2 cellular contexts compared by ENCODE assay signal in genomic region chr12:1972856-1973317, GRCh38.
TF ChIP-seq lines count a peak whose summit lies in the region.

No MANE protein-coding gene starts in this region.

TF ChIP-seq in HepG2, 621 proteins besides CTCF, POLR2A, EP300 and RAD21:
- TF ChIP-seq NFIB (CRISPR knock-in tag; IDR thresholded peaks at IDR 0.05; ENCODE audit: borderline replicate concordance) (no peak), HNRNPK (IDR thresholded peaks at IDR 0.05; ENCODE audit: low read depth, low read length, poor library complexity, severe bottlenecking) (peak; percentile 73), ARID4A (CRISPR knock-in tag; IDR thresholded peaks at IDR 0.05; ENCODE audit: borderline replicate concordance) (no peak)

TF ChIP-seq in GM23338, 12 proteins besides CTCF, POLR2A, EP300 and RAD21 (continued from another document):
- no peak for TF ChIP-seq ETS1 (IDR thresholded peaks at IDR 0.05)
- TF ChIP-seq JUNB (IDR thresholded peaks at IDR 0.05; ENCODE audit: unreplicated experiment), result no peak
- TF ChIP-seq CREB1 (CRISPR knock-in tag; IDR thresholded peaks at IDR 0.05; ENCODE audit: low read depth), result no peak
- no peak for TF ChIP-seq EZH2phosphoT487 (IDR thresholded peaks at IDR 0.05; ENCODE audit: unreplicated experiment)
- no peak for TF ChIP-seq ZNF462 (CRISPR knock-in tag; IDR thresholded peaks at IDR 0.05)
- TF ChIP-seq POLR2AphosphoS5 (IDR thresholded peaks at IDR 0.05; ENCODE audit: low read depth), result no peak
- TF ChIP-seq ZNF331 (CRISPR knock-in tag; IDR thresholded peaks at IDR 0.05; ENCODE audit: low read depth), result no peak
- TF ChIP-seq NANOG (IDR thresholded peaks at IDR 0.05; ENCODE audit: borderline replicate concordance), result no peak
- TF ChIP-seq EZH2 (IDR thresholded peaks at IDR 0.05; ENCODE audit: low read depth, unreplicated experiment), result no peak
- no peak for TF ChIP-seq REST (IDR thresholded peaks at IDR 0.05; ENCODE audit: unreplicated experiment)
- no peak for TF ChIP-seq STAT1 (IDR thresholded peaks at IDR 0.05; ENCODE audit: unreplicated experiment)
TF ChIP-seq in GM23338: peak in this region for 0.
